In genomic region chr9:131639771-131640437, GRCh38 we compare ENCODE assay signal across 16 cellular contexts.
DNase-seq lines count a peak whose midpoint lies in the region; ATAC-seq and TF ChIP-seq lines count a peak whose summit lies in the region.
"Had no signal": no experiment of that assay in that cellular context is flagged by ENCODE, and none has a peak within 500 bp of the region (broad histone marks: within the 10 kb centered on the region; RNA-seq: fewer than 3 reads in every experiment).

No MANE protein-coding gene starts in this region.

- H2AFZ ChIP-seq in GM23338 (no peak overlapping the region), neural progenitor cell (replicated peaks) (no peak overlapping the region)

- no peak for DNase-seq in CD4-positive, alpha-beta T cell
- DNase-seq in GM23338 (ENCODE audit: low spot score) (no peak), cerebellar cortex (ENCODE audit: low spot score) (peak; percentile 42), neural progenitor cell (ENCODE audit: low spot score) (peak; percentile 50)
- DNase-seq: AML-193; cortex of kidney; NCI-H187 treated with DMSO at 0.1 percent for 48 hours; occipital lobe; stimulated activated CD4-positive, alpha-beta T cell treated with anti-CD3 and anti-CD28 coated beads, Interleukin-2, amount 100 ng/mL, for 24 hours had no signal

- no peak overlapping the region for H3K4me3 Mint-ChIP-seq in CD4-positive, alpha-beta T cell
- H3K4me3 Mint-ChIP-seq in GM23338 (no peak overlapping the region), neural progenitor cell (no peak overlapping the region)

- H3K9ac ChIP-seq in neural progenitor cell, result no peak overlapping the region

- CTCF ChIA-PET in CD4-positive, alpha-beta T cell (lab: Charles Lee), result interaction anchor here (1.6 kb wide), 1 partner anchor 28 kb away, joined by 3 read pairs; no protein-coding TSS in a partner anchor

- H3K27ac ChIP-seq in CD4-positive, alpha-beta T cell (ENCODE audit: low read depth, low read length), result no peak overlapping the region
- H3K27ac ChIP-seq in GM23338 (ENCODE audit: low read depth), result no peak overlapping the region
- H3K27ac ChIP-seq in neural progenitor cell, result no peak overlapping the region
- H3K27ac ChIP-seq: SJSA1 had no signal

- H3K27me3 Mint-ChIP-seq in CD4-positive, alpha-beta T cell, result no peaks in the 10 kb centered on the region
- H3K27me3 Mint-ChIP-seq in GM23338 (ENCODE audit: insufficient read depth, low read depth, poor library complexity) (peaks cover 13% of the 10 kb centered on the region), neural progenitor cell (ENCODE audit: insufficient read depth, low read depth) (no peaks in the 10 kb centered on the region)

- no peak for TF ChIP-seq CTCF in CD4-positive, alpha-beta T cell (IDR thresholded peaks at IDR 0.05)
- TF ChIP-seq CTCF in GM23338 (conservative IDR thresholded peaks at IDR 0.05; ENCODE audit: low read depth in 2 of 2), result no peak
- TF ChIP-seq CTCF in neural progenitor cell (IDR thresholded peaks at IDR 0.05), result no peak

- H3K36me3 ChIP-seq in GM23338 (ENCODE audit: insufficient read depth) (no peaks in the 10 kb centered on the region), neural progenitor cell (no peaks in the 10 kb centered on the region)
- H3K36me3 ChIP-seq: SJSA1 had no signal

- ATAC-seq in CD4-positive, alpha-beta T cell (ENCODE audit: poor library complexity), result no peak
- ATAC-seq in GM23338, result peak; percentile 62
- ATAC-seq in GM21737 (IDR thresholded peaks at IDR 0.05; ENCODE audit: unreplicated experiment), result no peak
- ATAC-seq in HG03135 (IDR thresholded peaks at IDR 0.05; ENCODE audit: unreplicated experiment), result no peak
- no peak for ATAC-seq in GM19324 (IDR thresholded peaks at IDR 0.05; ENCODE audit: low FRiP score, unreplicated experiment)
- ATAC-seq in HG02588 (IDR thresholded peaks at IDR 0.05; ENCODE audit: unreplicated experiment), result no peak
- ATAC-seq: sciatic nerve had no signal

- H3K27ac Mint-ChIP-seq in CD4-positive, alpha-beta T cell, result peak overlapping the region; percentile 76
- H3K27ac Mint-ChIP-seq in GM23338 (peak overlapping the region; percentile 76; the same call in 1 of the 2 replicates), neural progenitor cell (no peak overlapping the region)

- no peaks in the 10 kb centered on the region for H3K27me3 ChIP-seq in CD4-positive, alpha-beta T cell (ENCODE audit: control insufficient read depth, insufficient read depth, low read length)
- H3K27me3 ChIP-seq in GM23338 (ENCODE audit: insufficient read depth), result no peaks in the 10 kb centered on the region
- H3K27me3 ChIP-seq in neural progenitor cell, result no peaks in the 10 kb centered on the region
- H3K27me3 ChIP-seq: SJSA1, tibial nerve had no signal

- H3K36me3 Mint-ChIP-seq in CD4-positive, alpha-beta T cell (ENCODE audit: low read depth), result peaks cover 64% of the 10 kb centered on the region
- H3K36me3 Mint-ChIP-seq in GM23338 (ENCODE audit: low read depth) (peaks cover 12% of the 10 kb centered on the region; the same call in 2 of the 3 replicates), neural progenitor cell (peaks cover 12% of the 10 kb centered on the region)

- H3K4me2 ChIP-seq in GM23338, result no peak overlapping the region
- peak overlapping the region; percentile 17 for H3K4me2 ChIP-seq in neural progenitor cell

- no peaks in the 10 kb centered on the region for H3K9me3 Mint-ChIP-seq in CD4-positive, alpha-beta T cell
- H3K9me3 Mint-ChIP-seq in GM23338, result no peaks in the 10 kb centered on the region
- H3K9me3 Mint-ChIP-seq in neural progenitor cell, result no peaks in the 10 kb centered on the region

- H3K79me2 ChIP-seq in GM23338 (replicated peaks; ENCODE audit: insufficient read depth) (peaks cover 4% of the 10 kb centered on the region; the same call in 1 of the 2 replicates), neural progenitor cell (ENCODE audit: low read depth) (no peaks in the 10 kb centered on the region)

- H3K4me1 ChIP-seq in GM23338 (ENCODE audit: insufficient read depth) (no peaks in the 10 kb centered on the region), neural progenitor cell (peaks cover 35% of the 10 kb centered on the region)

- no peaks in the 10 kb centered on the region for H3K9me2 ChIP-seq in GM23338 (ENCODE audit: insufficient read depth)

- H3F3A ChIP-seq in GM23338 (replicated peaks; ENCODE audit: low read depth) (peaks cover 7% of the 10 kb centered on the region; the same call in 1 of the 2 replicates), neural progenitor cell (ENCODE audit: low read depth) (peaks cover 10% of the 10 kb centered on the region)

- intact Hi-C loops in CD4-positive, alpha-beta T cell (cut with DNase I, micrococcal nuclease), result no loop called here

- peaks cover 45% of the 10 kb centered on the region for H3K4me1 Mint-ChIP-seq in CD4-positive, alpha-beta T cell (ENCODE audit: low read depth)
- H3K4me1 Mint-ChIP-seq in GM23338 (peaks cover 32% of the 10 kb centered on the region), neural progenitor cell (peaks cover 15% of the 10 kb centered on the region)

- H3K4me3 ChIP-seq in GM23338, result no peak overlapping the region
- H3K4me3 ChIP-seq in neural progenitor cell, result no peak overlapping the region
- H3K4me3 ChIP-seq: SJSA1, tibial nerve had no signal

- no peaks in the 10 kb centered on the region for H3K9me3 ChIP-seq in CD4-positive, alpha-beta T cell (ENCODE audit: control insufficient read depth, low read length)
- H3K9me3 ChIP-seq in neural progenitor cell (ENCODE audit: low read depth), result no peaks in the 10 kb centered on the region
- H3K9me3 ChIP-seq: SJSA1, tibial nerve had no signal

- POLR2A ChIA-PET in CD4-positive, alpha-beta T cell (lab: Charles Lee), result no interaction called here

- H4K20me1 ChIP-seq in GM23338 (replicated peaks; ENCODE audit: insufficient read depth) (peaks cover 4% of the 10 kb centered on the region; the same call in 1 of the 2 replicates), neural progenitor cell (ENCODE audit: low read depth) (peaks cover 2% of the 10 kb centered on the region)

TF ChIP-seq in GM23338, 12 proteins besides CTCF, POLR2A, EP300 and RAD21 (continues in another document):
- TF ChIP-seq ZNF114 (CRISPR knock-in tag; IDR thresholded peaks at IDR 0.05) (no peak), ETS1 (IDR thresholded peaks at IDR 0.05) (no peak), STAT1 (IDR thresholded peaks at IDR 0.05; ENCODE audit: unreplicated experiment) (no peak), NANOG (IDR thresholded peaks at IDR 0.05; ENCODE audit: borderline replicate concordance) (no peak), POLR2AphosphoS5 (IDR thresholded peaks at IDR 0.05; ENCODE audit: low read depth) (no peak)

Comparison
In these comparisons a context has a peak if more than half of its experiments do, and no peak if none do; other contexts are left out.
1. DNase-seq: peak in cerebellar cortex (single experiment) and neural progenitor cell (single experiment); none in CD4-positive, alpha-beta T cell (0 of 10) and GM23338 (single experiment).